In genomic region chr2:17539993-17540812, GRCh38 we compare ENCODE assay signal across 1 cellular context.
A peak's percentile ranks its signal among the peaks of the same experiment; 100 is the strongest.
TF ChIP-seq lines count a peak whose summit lies in the region.

TSS of gene VSNL1 (plus strand) at chr2:17540696. CDS start at chr2:17592075, 51,379 bp downstream.

TF ChIP-seq in HepG2, 621 proteins besides CTCF, POLR2A, EP300 and RAD21 (continued from another document and continues in another):
- TF ChIP-seq DZIP1 (CRISPR knock-in tag; IDR thresholded peaks at IDR 0.05) (no peak), THAP11 (CRISPR knock-in tag; IDR thresholded peaks at IDR 0.05) (peak; percentile 73), SOX6 (IDR thresholded peaks at IDR 0.05) (no peak), SOX6 (CRISPR knock-in tag; IDR thresholded peaks at IDR 0.05) (peak; percentile 45), ZFYVE20 (CRISPR knock-in tag; IDR thresholded peaks at IDR 0.05; ENCODE audit: borderline replicate concordance, low read depth) (no peak), ZNF441 (CRISPR knock-in tag; IDR thresholded peaks at IDR 0.05; ENCODE audit: borderline replicate concordance) (peak; percentile 83), THYN1 (CRISPR knock-in tag; IDR thresholded peaks at IDR 0.05; ENCODE audit: borderline replicate concordance, low read depth) (peak; percentile 26; the same call in 1 of the 2 replicates), RAD51 (IDR thresholded peaks at IDR 0.05; ENCODE audit: borderline replicate concordance) (no peak), IRX3 (CRISPR knock-in tag; IDR thresholded peaks at IDR 0.05; ENCODE audit: borderline replicate concordance, low read depth) (peak; percentile 91; the same call in 1 of the 2 replicates), HOXA5 (CRISPR knock-in tag; IDR thresholded peaks at IDR 0.05) (peak; percentile 92), MLXIP (CRISPR knock-in tag; IDR thresholded peaks at IDR 0.05; ENCODE audit: borderline replicate concordance) (peak; percentile 68; the same call in 1 of the 2 replicates), DDIT3 (CRISPR knock-in tag; IDR thresholded peaks at IDR 0.05) (no peak), ZNF672 (CRISPR knock-in tag; IDR thresholded peaks at IDR 0.05) (no peak), MAFG (CRISPR knock-in tag; IDR thresholded peaks at IDR 0.05) (0 out of 2 replicates have a peak, but pooled peaks have one; percentile 19), GLMP (CRISPR knock-in tag; IDR thresholded peaks at IDR 0.05; ENCODE audit: borderline replicate concordance) (no peak), NR2F1 (CRISPR knock-in tag; IDR thresholded peaks at IDR 0.05) (no peak), ATF2 (CRISPR knock-in tag; IDR thresholded peaks at IDR 0.05) (peak; percentile 64), HINFP (CRISPR knock-in tag; IDR thresholded peaks at IDR 0.05; ENCODE audit: low read depth) (no peak), RBFOX2 (IDR thresholded peaks at IDR 0.05; ENCODE audit: low read depth, low read length) (peak; percentile 81), MYPOP (CRISPR knock-in tag; IDR thresholded peaks at IDR 0.05) (peak; percentile 86), ZNF292 (CRISPR knock-in tag; IDR thresholded peaks at IDR 0.05; ENCODE audit: borderline replicate concordance, low read depth) (peak; percentile 33; the same call in 1 of the 2 replicates), ZNF232 (CRISPR knock-in tag; IDR thresholded peaks at IDR 0.05; ENCODE audit: borderline replicate concordance) (peak; percentile 88; the same call in 1 of the 2 replicates), RBM39 (IDR thresholded peaks at IDR 0.05; ENCODE audit: low read depth, low read length, poor library complexity, severe bottlenecking) (peak; percentile 84), FOXP1 (IDR thresholded peaks at IDR 0.05) (no peak), FOXP1 (CRISPR knock-in tag; IDR thresholded peaks at IDR 0.05) (0 out of 2 replicates have a peak, but pooled peaks have one; percentile 11), SPEN (CRISPR knock-in tag; IDR thresholded peaks at IDR 0.05; ENCODE audit: low read depth) (0 out of 2 replicates have a peak, but pooled peaks have one; percentile 60), ZBTB2 (CRISPR knock-in tag; IDR thresholded peaks at IDR 0.05; ENCODE audit: low read depth) (peak; percentile 75), JUND (CRISPR knock-in tag; IDR thresholded peaks at IDR 0.05) (no peak), SALL2 (CRISPR knock-in tag; IDR thresholded peaks at IDR 0.05) (peak; percentile 80), TEAD2 (CRISPR knock-in tag; IDR thresholded peaks at IDR 0.05) (no peak), CREBL2 (CRISPR knock-in tag; IDR thresholded peaks at IDR 0.05; ENCODE audit: borderline replicate concordance) (peak; percentile 55; the same call in 1 of the 2 replicates), TEF (CRISPR knock-in tag; IDR thresholded peaks at IDR 0.05) (peak; percentile 79), MTF1 (CRISPR knock-in tag; IDR thresholded peaks at IDR 0.05) (peak; percentile 84), ZNF589 (CRISPR knock-in tag; conservative IDR thresholded peaks at IDR 0.05) (peak; percentile 58; the same call in 1 of the 2 replicates), ZBTB49 (CRISPR knock-in tag; IDR thresholded peaks at IDR 0.05; ENCODE audit: borderline replicate concordance) (no peak), MEIS2 (CRISPR knock-in tag; IDR thresholded peaks at IDR 0.05) (no peak), KMT2A (CRISPR knock-in tag; IDR thresholded peaks at IDR 0.05) (peak; percentile 89), PAXIP1 (CRISPR knock-in tag; conservative IDR thresholded peaks at IDR 0.05) (peak; percentile 82)
